ENCODE assay signal across 8 cellular contexts in genomic region chr1:43452789-43453441, GRCh38.
DNase-seq lines count a peak whose midpoint lies in the region.

No MANE protein-coding gene starts in this region.

- H3K27me3 ChIP-seq in stomach smooth muscle (ENCODE audit: control insufficient read depth in 1 of 2, insufficient read depth in 2 of 2, low read length in 2 of 2), result no peaks in the 10 kb centered on the region

- H3K9ac ChIP-seq in stomach smooth muscle (ENCODE audit: low read length in 2 of 2), result peak overlapping the region; percentile 45 to 69

- H3K4me3 ChIP-seq in stomach smooth muscle (ENCODE audit: low read length in 2 of 2), result peak overlapping the region; percentile 45 to 81

- peak; percentile 21 for DNase-seq in NCI-H2171 treated with DMSO at 0.1 percent for 48 hours (lab: John Stamatoyannopoulos, UW)
- DNase-seq in NCI-H2171 (lab: John Stamatoyannopoulos, UW), result no peak
- peak; percentile 55 for DNase-seq in NCI-H345 treated with DMSO at 0.1 percent for 48 hours (lab: John Stamatoyannopoulos, UW; ENCODE audit: unreplicated experiment)
- peak; percentile 59 for DNase-seq in cerebellar cortex (ENCODE audit: low spot score)
- peak; percentile 75 for DNase-seq in kidney tubule cell (ENCODE audit: low spot score)
- DNase-seq in MV-4-11 (lab: John Stamatoyannopoulos, UW), result no peak
- DNase-seq in NCI-H446 (lab: John Stamatoyannopoulos, UW), result no peak

- H3K4me1 ChIP-seq in stomach smooth muscle (ENCODE audit: control insufficient read depth, insufficient read depth, low read length), result peaks cover 20% of the 10 kb centered on the region

- H3K36me3 ChIP-seq in stomach smooth muscle (ENCODE audit: control insufficient read depth in 2 of 2, insufficient read depth in 2 of 2, low read length in 2 of 2), result peaks cover 27 to 34% of the 10 kb centered on the region in 2 donors

- H3K9me3 ChIP-seq in stomach smooth muscle (ENCODE audit: control insufficient read depth in 2 of 2, low read length in 2 of 2), result no peaks in the 10 kb centered on the region

- peak overlapping the region; percentile 78 for H3K27ac ChIP-seq in stomach smooth muscle (ENCODE audit: low read length)

Comparison
In these comparisons a context has a peak if more than half of its experiments do, and no peak if none do; other contexts are left out.
1. DNase-seq: peak in NCI-H2171 treated with DMSO at 0.1 percent for 48 hours (single experiment), NCI-H345 treated with DMSO at 0.1 percent for 48 hours (single experiment), cerebellar cortex (single experiment) and kidney tubule cell (single experiment); none in NCI-H2171 (single experiment), MV-4-11 (single experiment) and NCI-H446 (0 of 2).